Comparison of ENCODE assay signal across 9 cellular contexts in genomic region chr5:126443374-126443851, GRCh38. TPM values are rescaled to one million over a fixed set of nuclear protein-coding genes. Genes with fewer than 3 reads are reported as not detected.
A peak's percentile ranks its signal among the peaks of the same experiment; 100 is the strongest.
DNase-seq lines count a peak whose midpoint lies in the region; ATAC-seq and TF ChIP-seq lines count a peak whose summit lies in the region.
"Had no signal": no experiment of that assay in that cellular context is flagged by ENCODE, and none has a peak within 500 bp of the region (broad histone marks: within the 10 kb centered on the region; RNA-seq: fewer than 3 reads in every experiment).

No MANE protein-coding gene starts in this region.

- H3K4me1 Mint-ChIP-seq in GM23338: peaks cover 5% of the 10 kb centered on the region; the same call in 2 of the 3 replicates
- H3K4me1 Mint-ChIP-seq in osteocyte (ENCODE audit: unreplicated experiment): peaks cover 54% of the 10 kb centered on the region
- peaks cover 3% of the 10 kb centered on the region for H3K4me1 Mint-ChIP-seq in endothelial cell (ENCODE audit: unreplicated experiment)

- H3K27me3 ChIP-seq in GM23338 (ENCODE audit: insufficient read depth): no peaks in the 10 kb centered on the region
- no peaks in the 10 kb centered on the region for H3K27me3 ChIP-seq in HUES48 (ENCODE audit: control insufficient read depth, insufficient read depth, low read length)
- no peaks in the 10 kb centered on the region for H3K27me3 ChIP-seq in ascending aorta

- no peaks in the 10 kb centered on the region for H3K9me3 ChIP-seq in HUES48 (ENCODE audit: control insufficient read depth, insufficient read depth, low read length)
- H3K9me3 ChIP-seq in ascending aorta: no peaks in the 10 kb centered on the region

- no peak overlapping the region for H3K27ac Mint-ChIP-seq in GM23338
- H3K27ac Mint-ChIP-seq in osteocyte (ENCODE audit: unreplicated experiment): peak overlapping the region; percentile 33
- H3K27ac Mint-ChIP-seq in endothelial cell (ENCODE audit: unreplicated experiment): no peak overlapping the region

- in situ Hi-C loops in ACHN (cut with HindIII; ENCODE audit: low pct_ligation_motif_present, low pct_unique_long_range_greater_than_20kb, low sequenced_read_pairs): no loop called here

- H3K36me3 ChIP-seq in GM23338 (ENCODE audit: insufficient read depth) (no peaks in the 10 kb centered on the region), HUES48 (ENCODE audit: control insufficient read depth, insufficient read depth, low read length) (peaks cover 5% of the 10 kb centered on the region; the same call in 1 of the 2 replicates), ascending aorta (peaks cover 5 to 14% of the 10 kb centered on the region in 2 donors)

- peak; percentile 93 for ATAC-seq in GM19025 (IDR thresholded peaks at IDR 0.05; ENCODE audit: low read depth, unreplicated experiment)
- ATAC-seq in GM23338: no peak; the same call in 2 of the 3 replicates

- H3K27me3 Mint-ChIP-seq in GM23338 (ENCODE audit: insufficient read depth, low read depth, poor library complexity) (peaks cover 6% of the 10 kb centered on the region), osteocyte (ENCODE audit: unreplicated experiment) (no peaks in the 10 kb centered on the region), endothelial cell (ENCODE audit: unreplicated experiment) (no peaks in the 10 kb centered on the region)

- no peak overlapping the region for H3K27ac ChIP-seq in GM23338 (ENCODE audit: low read depth)
- H3K27ac ChIP-seq in HUES48 (ENCODE audit: low read depth, low read length): peak overlapping the region; percentile 72
- H3K27ac ChIP-seq in ascending aorta: no peak overlapping the region
- H3K27ac ChIP-seq: HL-60 had no signal

- peak; percentile 14 for DNase-seq in GM23338 (ENCODE audit: low spot score)
- no peak for DNase-seq in osteocyte (ENCODE audit: extremely low spot score, unreplicated experiment)
- DNase-seq in ascending aorta (ENCODE audit: low spot score in 2 of 2): no peak
- DNase-seq in endothelial cell (ENCODE audit: low spot score): no peak
- no peak for DNase-seq in ACHN
- DNase-seq: cerebellar nuclear complex had no signal

- TF ChIP-seq CTCF in GM23338 (conservative IDR thresholded peaks at IDR 0.05; ENCODE audit: low read depth in 2 of 2): no peak
- TF ChIP-seq CTCF in osteocyte (IDR thresholded peaks at IDR 0.05): no peak
- TF ChIP-seq CTCF in ascending aorta (IDR thresholded peaks at IDR 0.05): no peak
- TF ChIP-seq CTCF in endothelial cell (IDR thresholded peaks at IDR 0.05; ENCODE audit: unreplicated experiment): no peak

- peaks cover 10% of the 10 kb centered on the region; the same call in 1 of the 2 replicates for H3K79me2 ChIP-seq in GM23338 (replicated peaks; ENCODE audit: insufficient read depth)

- H3K4me1 ChIP-seq in GM23338 (ENCODE audit: insufficient read depth): no peaks in the 10 kb centered on the region
- H3K4me1 ChIP-seq in HUES48 (ENCODE audit: control insufficient read depth, insufficient read depth, low read length): no peaks in the 10 kb centered on the region
- peaks cover 0 to 28% of the 10 kb centered on the region in 2 donors for H3K4me1 ChIP-seq in ascending aorta

- H3K9ac ChIP-seq in HUES48 (ENCODE audit: low read depth, low read length): no peak overlapping the region

- intact Hi-C loops in ascending aorta (cut with DNase I): no loop called here

- H3F3A ChIP-seq in GM23338 (replicated peaks; ENCODE audit: low read depth): no peaks in the 10 kb centered on the region

- H3K4me2 ChIP-seq in GM23338: no peak overlapping the region

- H3K36me3 Mint-ChIP-seq in GM23338 (ENCODE audit: low read depth): peaks cover 21% of the 10 kb centered on the region
- H3K36me3 Mint-ChIP-seq in osteocyte (ENCODE audit: unreplicated experiment): peaks cover 63% of the 10 kb centered on the region
- H3K36me3 Mint-ChIP-seq in endothelial cell (ENCODE audit: low read depth, unreplicated experiment): peaks cover 12% of the 10 kb centered on the region

- H2AFZ ChIP-seq in GM23338: no peak overlapping the region

- H3K9me2 ChIP-seq in GM23338 (ENCODE audit: insufficient read depth): no peaks in the 10 kb centered on the region

- H4K20me1 ChIP-seq in GM23338 (replicated peaks; ENCODE audit: insufficient read depth): no peaks in the 10 kb centered on the region

- H3K4me3 ChIP-seq in GM23338: no peak overlapping the region
- H3K4me3 ChIP-seq in HUES48 (ENCODE audit: low read depth, low read length): no peak overlapping the region
- H3K4me3 ChIP-seq in ascending aorta: no peak overlapping the region

- H3K9me3 Mint-ChIP-seq in GM23338 (no peaks in the 10 kb centered on the region), osteocyte (ENCODE audit: unreplicated experiment) (peaks cover 6% of the 10 kb centered on the region), endothelial cell (ENCODE audit: unreplicated experiment) (no peaks in the 10 kb centered on the region)

- H3K4me3 Mint-ChIP-seq in GM23338 (no peak overlapping the region), osteocyte (ENCODE audit: unreplicated experiment) (no peak overlapping the region), endothelial cell (ENCODE audit: unreplicated experiment) (no peak overlapping the region)

TF ChIP-seq in GM23338, 12 proteins besides CTCF, POLR2A, EP300 and RAD21 (continues in another document):
- TF ChIP-seq ZNF462 (CRISPR knock-in tag; IDR thresholded peaks at IDR 0.05): no peak
- TF ChIP-seq ZNF114 (CRISPR knock-in tag; IDR thresholded peaks at IDR 0.05): no peak
- TF ChIP-seq CREB1 (CRISPR knock-in tag; IDR thresholded peaks at IDR 0.05; ENCODE audit: low read depth): no peak
- TF ChIP-seq, protein P1, sequence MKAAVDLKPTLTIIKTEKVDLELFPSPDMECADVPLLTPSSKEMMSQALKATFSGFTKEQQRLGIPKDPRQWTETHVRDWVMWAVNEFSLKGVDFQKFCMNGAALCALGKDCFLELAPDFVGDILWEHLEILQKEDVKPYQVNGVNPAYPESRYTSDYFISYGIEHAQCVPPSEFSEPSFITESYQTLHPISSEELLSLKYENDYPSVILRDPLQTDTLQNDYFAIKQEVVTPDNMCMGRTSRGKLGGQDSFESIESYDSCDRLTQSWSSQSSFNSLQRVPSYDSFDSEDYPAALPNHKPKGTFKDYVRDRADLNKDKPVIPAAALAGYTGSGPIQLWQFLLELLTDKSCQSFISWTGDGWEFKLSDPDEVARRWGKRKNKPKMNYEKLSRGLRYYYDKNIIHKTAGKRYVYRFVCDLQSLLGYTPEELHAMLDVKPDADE (IDR thresholded peaks at IDR 0.05): no peak

RNA-seq across cellular contexts. Expression of gene GRAMD2B, which starts 20.2 kb away (rescaled TPM):
- total RNA-seq in GM23338 (2014; rRNA removed; shearing (Covaris generic)): 14.9 and 16.9 TPM in 2 replicates
- 9.7 and 10.7 TPM in 2 replicates for polyA plus RNA-seq in GM23338 (2016; fragmentation: Nextera tagmentation; extraction: Ambion mirVana)
- total RNA-seq in osteocyte: 78.2 and 93.7 TPM in 2 replicates
- 55.6 TPM for total RNA-seq in ascending aorta
- 13.4 TPM for total RNA-seq in endothelial cell (ENCODE audit: unreplicated experiment)
